15 cellular contexts compared by ENCODE assay signal in the genomic region with DNA sequence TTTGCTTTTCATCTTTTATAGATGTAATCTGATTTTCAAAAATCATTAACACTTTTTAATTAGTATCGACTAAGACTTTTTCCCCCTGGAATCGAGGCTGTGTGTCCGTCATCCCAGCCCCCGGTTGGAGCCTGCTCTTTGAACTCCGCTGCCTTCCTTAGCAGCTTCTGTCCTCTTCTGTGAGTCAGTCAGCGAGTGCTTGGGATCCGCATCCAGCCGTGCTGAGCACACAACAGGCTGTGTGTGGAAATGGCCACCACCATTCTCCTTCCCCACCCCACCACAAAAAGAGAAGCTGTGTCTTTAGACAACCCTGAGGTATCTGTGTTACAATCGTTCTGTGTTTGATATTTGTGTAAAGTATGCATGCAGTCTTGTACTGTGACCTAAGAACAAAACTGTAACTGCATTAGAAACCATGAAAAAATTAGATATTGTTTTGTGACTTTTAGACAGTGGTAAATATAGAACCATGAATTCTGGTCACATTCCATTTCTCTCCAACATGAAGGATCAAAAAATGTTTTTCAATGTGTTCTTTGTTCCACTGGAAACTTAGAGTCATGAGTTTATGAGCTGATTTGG.
"Had no signal": no experiment of that assay in that cellular context is flagged by ENCODE, and none has a peak within 500 bp of the region (broad histone marks: within the 10 kb centered on the region; RNA-seq: fewer than 3 reads in every experiment).

No MANE protein-coding gene starts in this region.

- H3K4me3 ChIP-seq: body of pancreas, colonic mucosa, heart left ventricle, lung had no signal

- H3K9me3 Mint-ChIP-seq: activated naive CD4-positive, alpha-beta T cell treated with anti-CD3 and anti-CD28 coated beads for 36 hours; stimulated activated memory B cell treated with anti-CD40 and anti-IgM and Interleukin-4, amounts not matched to agents 10 μg/mL and 1 μg/mL and 100 μg/mL, for 72 hours had no signal

- H3K27ac Mint-ChIP-seq: activated naive CD4-positive, alpha-beta T cell treated with anti-CD3 and anti-CD28 coated beads for 36 hours; stimulated activated memory B cell treated with anti-CD40 and anti-IgM and Interleukin-4, amounts not matched to agents 10 μg/mL and 1 μg/mL and 100 μg/mL, for 72 hours had no signal

- FAIRE-seq: frontal cortex had no signal

- H3K4me3 Mint-ChIP-seq: activated naive CD4-positive, alpha-beta T cell treated with anti-CD3 and anti-CD28 coated beads for 36 hours; stimulated activated memory B cell treated with anti-CD40 and anti-IgM and Interleukin-4, amounts not matched to agents 10 μg/mL and 1 μg/mL and 100 μg/mL, for 72 hours had no signal

- H3K27me3 ChIP-seq: body of pancreas, colonic mucosa, heart left ventricle, neutrophil had no signal

- ATAC-seq: activated CD4-positive, CD25-positive, alpha-beta regulatory T cell treated with anti-CD3 and anti-CD28 coated beads, Interleukin-2, amount 50 U/mL, for 24 hours; body of pancreas; heart left ventricle; left cardiac atrium; stimulated activated memory B cell treated with anti-CD40 and anti-IgM and Interleukin-4, amounts not matched to agents 10 μg/mL and 1 μg/mL and 100 μg/mL, for 72 hours had no signal

- H3K27ac ChIP-seq: body of pancreas, colonic mucosa, heart left ventricle, neutrophil had no signal

- DNase-seq: activated CD4-positive, alpha-beta T cell treated with anti-CD3 and anti-CD28 coated beads, Interleukin-2, amount 50 U/mL, for 1 hour; activated naive CD4-positive, alpha-beta T cell treated with anti-CD3 and anti-CD28 coated beads for 36 hours; activated T-cell treated with anti-CD3 and anti-CD28 coated beads for 4 hours; amniotic stem cell; body of pancreas; central memory CD4-positive, alpha-beta T cell; colonic mucosa; heart left ventricle; left cardiac atrium; midbrain had no signal

- H3K36me3 ChIP-seq: colonic mucosa had no signal

- H3K27me3 Mint-ChIP-seq: stimulated activated memory B cell treated with anti-CD40 and anti-IgM and Interleukin-4, amounts not matched to agents 10 μg/mL and 1 μg/mL and 100 μg/mL, for 72 hours had no signal

- H3K9me3 ChIP-seq: colonic mucosa, heart left ventricle, neutrophil had no signal

- H3K4me1 ChIP-seq: colonic mucosa had no signal
